14 cellular contexts compared by ENCODE assay signal in the genomic region with DNA sequence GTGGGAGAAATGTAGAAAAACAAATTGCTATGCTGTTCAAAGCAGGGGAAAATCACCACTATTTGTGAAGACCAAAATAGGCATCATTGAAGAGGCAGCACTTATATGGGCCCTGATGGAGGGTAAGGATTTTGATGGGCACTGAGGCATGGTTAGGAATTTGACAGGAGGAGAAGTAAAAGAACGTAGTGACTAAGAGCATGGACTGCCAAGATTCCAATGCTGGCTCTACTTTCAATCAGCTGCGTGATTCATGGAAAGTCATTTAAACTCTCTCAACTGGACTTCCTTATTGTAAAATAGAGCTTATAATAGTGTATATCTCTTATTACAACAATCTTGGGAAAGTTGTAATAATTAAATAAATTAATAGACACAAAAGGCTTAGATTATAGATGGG.
DNase-seq lines count a peak whose midpoint lies in the region; ATAC-seq and TF ChIP-seq lines count a peak whose summit lies in the region.
"Had no signal": no experiment of that assay in that cellular context is flagged by ENCODE, and none has a peak within 500 bp of the region (broad histone marks: within the 10 kb centered on the region; RNA-seq: fewer than 3 reads in every experiment).

No MANE protein-coding gene starts in this region.

- H3K4me1 ChIP-seq in thyroid gland (peaks cover 7 to 13% of the 10 kb centered on the region in 2 donors), aorta (ENCODE audit: control insufficient read depth in 1 of 2, insufficient read depth in 2 of 2, low read length in 2 of 2) (no peaks in the 10 kb centered on the region)
- H3K4me1 ChIP-seq: left ventricle myocardium inferior, psoas muscle had no signal

- peaks cover 30% of the 10 kb centered on the region for H3K4me1 Mint-ChIP-seq in HFFc6 (ENCODE audit: low read depth)
- H3K4me1 Mint-ChIP-seq: CD8-positive, alpha-beta memory T cell; naive B cell had no signal

- no peak overlapping the region for H3K27ac ChIP-seq in thyroid gland
- no peak overlapping the region for H3K27ac ChIP-seq in aorta (ENCODE audit: low read depth in 1 of 2, low read length in 2 of 2)
- H3K27ac ChIP-seq: left ventricle myocardium inferior, psoas muscle had no signal

- no peaks in the 10 kb centered on the region for H3K27me3 ChIP-seq in thyroid gland
- H3K27me3 ChIP-seq in aorta (ENCODE audit: control insufficient read depth in 1 of 2, insufficient read depth in 2 of 2, low read length in 1 of 2) = no peaks in the 10 kb centered on the region

- H3K27me3 Mint-ChIP-seq in HFFc6 (ENCODE audit: insufficient read depth) = peaks cover 7% of the 10 kb centered on the region; the same call in 1 of the 2 replicates

- no peaks in the 10 kb centered on the region for H3K36me3 Mint-ChIP-seq in HFFc6 (ENCODE audit: low read depth)
- H3K36me3 Mint-ChIP-seq: CD8-positive, alpha-beta memory T cell; naive B cell had no signal

- 25 to 34% methylated on average over 2 of the region's 2 CpGs for WGBS in thyroid gland, 2 donors
- WGBS in aorta, 2 donors = 4 to 5% methylated on average over 2 of the region's 2 CpGs

- no peak overlapping the region for H3K4me3 Mint-ChIP-seq in HFFc6
- H3K4me3 Mint-ChIP-seq: CD8-positive, alpha-beta memory T cell; naive B cell had no signal

- DNase-seq in HFFc6 = peak; percentile 71
- DNase-seq in amniotic epithelial cell (ENCODE audit: low read depth) = peak; percentile 18
- peak; percentile 83 for DNase-seq in fibroblast of the aortic adventitia (ENCODE audit: low read depth)
- DNase-seq in thyroid gland = peak; percentile 21 to 37
- DNase-seq in NCI-H1694 (lab: John Stamatoyannopoulos, UW) = no peak
- DNase-seq in activated CD4-positive, alpha-beta T cell treated with anti-CD3 and anti-CD28 coated beads for 4 hours = no peak
- no peak for DNase-seq in aorta
- DNase-seq: caudate nucleus; CD8-positive, alpha-beta memory T cell; left ventricle myocardium inferior; naive B cell; NCI-H1105; psoas muscle; SK-N-SH had no signal

- TF ChIP-seq CTCF in HFFc6 (IDR thresholded peaks at IDR 0.05) (no peak), fibroblast of the aortic adventitia (IDR thresholded peaks at IDR 0.05; ENCODE audit: insufficient read depth, low read length) (no peak), thyroid gland (IDR thresholded peaks at IDR 0.05) (no peak)

- ATAC-seq in aorta (ENCODE audit: low FRiP score) = no peak

- TF ChIP-seq POLR2A in thyroid gland (IDR thresholded peaks at IDR 0.05) = no peak

- no peaks in the 10 kb centered on the region for H3K36me3 ChIP-seq in thyroid gland
- no peaks in the 10 kb centered on the region for H3K36me3 ChIP-seq in aorta (ENCODE audit: control insufficient read depth in 1 of 2, insufficient read depth in 2 of 2, low read length in 1 of 2)
- H3K36me3 ChIP-seq: left ventricle myocardium inferior had no signal

- H3K4me3 ChIP-seq in fibroblast of the aortic adventitia (ENCODE audit: low read depth, low read length) = no peak overlapping the region
- H3K4me3 ChIP-seq in thyroid gland (replicated peaks in 1 of 3) = no peak overlapping the region
- no peak overlapping the region for H3K4me3 ChIP-seq in aorta (ENCODE audit: low read length in 2 of 2)
- H3K4me3 ChIP-seq: left ventricle myocardium inferior, psoas muscle had no signal

- peak overlapping the region; percentile 38; the same call in 1 of the 2 replicates for H3K27ac Mint-ChIP-seq in HFFc6
- H3K27ac Mint-ChIP-seq: CD8-positive, alpha-beta memory T cell; naive B cell had no signal

- intact Hi-C loops in thyroid gland (cut with DNase I) = no loop called here
- intact Hi-C loops in aorta (cut with DNase I) = no loop called here

- no peaks in the 10 kb centered on the region for H3K9me3 Mint-ChIP-seq in HFFc6

- H3K9me3 ChIP-seq in thyroid gland = no peaks in the 10 kb centered on the region
- no peaks in the 10 kb centered on the region for H3K9me3 ChIP-seq in aorta (ENCODE audit: control insufficient read depth, low read length)
- H3K9me3 ChIP-seq: left ventricle myocardium inferior, psoas muscle, SK-N-SH had no signal

Comparison
In these comparisons a context has a peak if more than half of its experiments do, and no peak if none do; other contexts are left out.
1. DNase-seq: peak in HFFc6 (single experiment), amniotic epithelial cell (single experiment), fibroblast of the aortic adventitia (single experiment) and thyroid gland (2 of 2); none in NCI-H1694 (single experiment), activated CD4-positive, alpha-beta T cell treated with anti-CD3 and anti-CD28 coated beads for 4 hours (0 of 2) and aorta (0 of 2).